ENCODE assay signal across 8 cellular contexts in genomic region chr2:96144481-96145027, GRCh38. TPM values are rescaled to one million over a fixed set of nuclear protein-coding genes. Genes with fewer than 3 reads are reported as not detected.
A peak's percentile ranks its signal among the peaks of the same experiment; 100 is the strongest.
DNase-seq lines count a peak whose midpoint lies in the region; ATAC-seq and TF ChIP-seq lines count a peak whose summit lies in the region.

No MANE protein-coding gene starts in this region.

- H4K20me1 ChIP-seq in DND-41 (ENCODE audit: insufficient read depth, low read length) = peaks cover 11% of the 10 kb centered on the region
- H4K20me1 ChIP-seq in Karpas-422 (ENCODE audit: insufficient read depth, low read depth, low read length) = peaks cover 23% of the 10 kb centered on the region

- H3K36me3 ChIP-seq in DND-41 (ENCODE audit: insufficient read depth, low read length) (peaks cover 12% of the 10 kb centered on the region), Karpas-422 (ENCODE audit: insufficient read depth, low read length) (peaks cover 19% of the 10 kb centered on the region), iPS DF 6.9 (ENCODE audit: control insufficient read depth, insufficient read depth, low read length) (peaks cover 3% of the 10 kb centered on the region; the same call in 1 of the 2 replicates)

- H3K27ac ChIP-seq in DND-41 (ENCODE audit: low read length) (peak overlapping the region; percentile 86), Karpas-422 (ENCODE audit: low read length) (peak overlapping the region; percentile 57), iPS DF 6.9 (ENCODE audit: low read length) (no peak overlapping the region)

- TF ChIP-seq CTCF in DND-41 (IDR thresholded peaks at IDR 0.05; ENCODE audit: borderline replicate concordance, extremely low read depth, low read length, poor library complexity, severe bottlenecking) = no peak

- peaks cover 2% of the 10 kb centered on the region for H3K27me3 Mint-ChIP-seq in activated T-helper 1 cell treated with anti-CD3 and anti-CD28 coated beads, Interleukin-12 subunit alpha, Interleukin-12 subunit beta, Interleukin-2, Interleukin-4 antibody, amounts not matched to agents 30 ng/mL and 10 ng/mL and 1 ng/mL, durations not matched to agents 14 hours and 24 hours and 36 hours (ENCODE audit: insufficient read depth)

- peak overlapping the region; percentile 75 for H3K4me2 ChIP-seq in DND-41 (ENCODE audit: insufficient read depth, low read length)
- peak overlapping the region; percentile 79 for H3K4me2 ChIP-seq in Karpas-422 (ENCODE audit: low read depth, low read length, poor library complexity, severe bottlenecking)

- peaks cover 59% of the 10 kb centered on the region for H3K4me1 ChIP-seq in DND-41 (ENCODE audit: insufficient read depth, low read length)
- peaks cover 60% of the 10 kb centered on the region for H3K4me1 ChIP-seq in Karpas-422 (ENCODE audit: low read length)
- H3K4me1 ChIP-seq in iPS DF 6.9 (ENCODE audit: control insufficient read depth, insufficient read depth, low read length) = peaks cover 11% of the 10 kb centered on the region

- H3K36me3 Mint-ChIP-seq in activated T-helper 1 cell treated with anti-CD3 and anti-CD28 coated beads, Interleukin-12 subunit alpha, Interleukin-12 subunit beta, Interleukin-2, Interleukin-4 antibody, amounts not matched to agents 30 ng/mL and 10 ng/mL and 1 ng/mL, durations not matched to agents 14 hours and 24 hours and 36 hours (ENCODE audit: low read depth) = peaks cover 29% of the 10 kb centered on the region

- H3K79me2 ChIP-seq in DND-41 (ENCODE audit: insufficient read depth, low read length) = peaks cover 14% of the 10 kb centered on the region
- peaks cover 7% of the 10 kb centered on the region for H3K79me2 ChIP-seq in Karpas-422 (ENCODE audit: low read length)

- H3K9me3 Mint-ChIP-seq in activated T-helper 1 cell treated with anti-CD3 and anti-CD28 coated beads, Interleukin-12 subunit alpha, Interleukin-12 subunit beta, Interleukin-2, Interleukin-4 antibody, amounts not matched to agents 30 ng/mL and 10 ng/mL and 1 ng/mL, durations not matched to agents 14 hours and 24 hours and 36 hours = no peaks in the 10 kb centered on the region

- ATAC-seq in DND-41 (ENCODE audit: insufficient read depth, low read depth) = no peak
- no peak for ATAC-seq in GM18861 (IDR thresholded peaks at IDR 0.05; ENCODE audit: unreplicated experiment)

- no peaks in the 10 kb centered on the region for H3K9me2 ChIP-seq in Karpas-422 (replicated peaks; ENCODE audit: insufficient read depth, low read length)

- peak overlapping the region; percentile 97 for H3K4me3 Mint-ChIP-seq in activated T-helper 1 cell treated with anti-CD3 and anti-CD28 coated beads, Interleukin-12 subunit alpha, Interleukin-12 subunit beta, Interleukin-2, Interleukin-4 antibody, amounts not matched to agents 30 ng/mL and 10 ng/mL and 1 ng/mL, durations not matched to agents 14 hours and 24 hours and 36 hours

- no CpG with 5 or more reads among the region's 35 CpGs for WGBS in iPS DF 6.9 (ENCODE audit: insufficient coverage, insufficient read length)

- DNase-seq in DND-41 (peak; percentile 48), Karpas-422 (peak; percentile 73), iPS DF 6.9 (ENCODE audit: low read depth, low spot score) (no peak), amniotic stem cell (lab: John Stamatoyannopoulos, UW) (no peak), NCI-H748 (lab: John Stamatoyannopoulos, UW; ENCODE audit: unreplicated experiment) (no peak)
- peak; percentile 35 for DNase-seq in activated T-helper 1 cell treated with anti-CD3 and anti-CD28 coated beads, Interleukin-12 subunit alpha, Interleukin-12 subunit beta, Interleukin-2, Interleukin-4 antibody, amounts not matched to agents 30 ng/mL and 10 ng/mL and 1 ng/mL, durations not matched to agents 14 hours and 24 hours and 36 hours (ENCODE audit: low spot score)
- peak; percentile 54 for DNase-seq in stimulated activated CD4-positive, alpha-beta T cell treated with anti-CD3 and anti-CD28 coated beads, Interleukin-4, amount 100 ng/mL, for 24 hours

- H3K9me3 ChIP-seq in DND-41 (ENCODE audit: insufficient read depth, low read length, severe bottlenecking) (no peaks in the 10 kb centered on the region), Karpas-422 (ENCODE audit: low read length) (no peaks in the 10 kb centered on the region), iPS DF 6.9 (ENCODE audit: control insufficient read depth, insufficient read depth, low read length) (no peaks in the 10 kb centered on the region)

- H3K27ac Mint-ChIP-seq in activated T-helper 1 cell treated with anti-CD3 and anti-CD28 coated beads, Interleukin-12 subunit alpha, Interleukin-12 subunit beta, Interleukin-2, Interleukin-4 antibody, amounts not matched to agents 30 ng/mL and 10 ng/mL and 1 ng/mL, durations not matched to agents 14 hours and 24 hours and 36 hours = peak overlapping the region; percentile 96

- H3K4me3 ChIP-seq in DND-41 (ENCODE audit: low read depth in 1 of 2, low read length in 2 of 2) = peak overlapping the region; percentile 26 to 66; a peak in 3 of 4 replicates
- peak overlapping the region; percentile 96 for H3K4me3 ChIP-seq in Karpas-422 (ENCODE audit: low read length)
- H3K4me3 ChIP-seq in iPS DF 6.9 (ENCODE audit: low read length) = peak overlapping the region; percentile 55; the same call in 1 of the 2 replicates

- intact Hi-C loops in activated T-helper 1 cell treated with anti-CD3 and anti-CD28 coated beads, Interleukin-12 subunit alpha, Interleukin-12 subunit beta, Interleukin-2, Interleukin-4 antibody, amounts not matched to agents 30 ng/mL and 10 ng/mL and 1 ng/mL, durations not matched to agents 14 hours and 24 hours and 36 hours (cut with micrococcal nuclease) = loop anchor here (1.0 to 10.0 kb wide), 7 partner anchors 19 to 1520 kb away; partner anchors contain the start of genes ACTR1B, ADRA2B, C2orf92 and CIAO1

- peaks cover 55% of the 10 kb centered on the region for H3K4me1 Mint-ChIP-seq in activated T-helper 1 cell treated with anti-CD3 and anti-CD28 coated beads, Interleukin-12 subunit alpha, Interleukin-12 subunit beta, Interleukin-2, Interleukin-4 antibody, amounts not matched to agents 30 ng/mL and 10 ng/mL and 1 ng/mL, durations not matched to agents 14 hours and 24 hours and 36 hours (ENCODE audit: low read depth)

- H3K27me3 ChIP-seq in DND-41 (ENCODE audit: insufficient read depth, low read length, poor library complexity) = no peaks in the 10 kb centered on the region
- no peaks in the 10 kb centered on the region for H3K27me3 ChIP-seq in Karpas-422 (ENCODE audit: low read length)
- no peaks in the 10 kb centered on the region; the same call in 1 of the 2 replicates for H3K27me3 ChIP-seq in iPS DF 6.9 (ENCODE audit: control insufficient read depth, insufficient read depth, low read length)

- H2AFZ ChIP-seq in DND-41 (ENCODE audit: low read depth, low read length) (peak overlapping the region; percentile 90), Karpas-422 (ENCODE audit: low read length) (no peak overlapping the region)

- peak overlapping the region; percentile 82 for H3K9ac ChIP-seq in DND-41 (ENCODE audit: low read depth, low read length)
- H3K9ac ChIP-seq in Karpas-422 (ENCODE audit: low read length) = peak overlapping the region; percentile 96

RNA-seq across cellular contexts. Expression of gene DUSP2, which starts 0.7 kb away (rescaled TPM):
- 25.1 and 45.2 TPM in 2 replicates for total RNA-seq in Karpas-422 (2014; rRNA removed; shearing (Covaris generic); ENCODE audit: low replicate concordance)
- 494 and 500 TPM in 2 replicates for total RNA-seq in activated T-helper 1 cell treated with anti-CD3 and anti-CD28 coated beads, Interleukin-12 subunit alpha, Interleukin-12 subunit beta, Interleukin-2, Interleukin-4 antibody, amounts not matched to agents 30 ng/mL and 10 ng/mL and 1 ng/mL, durations not matched to agents 14 hours and 24 hours and 36 hours

RNA-seq across cellular contexts. Expression of gene ASTL, which starts 6.3 kb away (rescaled TPM):
- total RNA-seq in Karpas-422 (2014; rRNA removed; shearing (Covaris generic); ENCODE audit: low replicate concordance) = not detected in 2 replicates
- total RNA-seq in activated T-helper 1 cell treated with anti-CD3 and anti-CD28 coated beads, Interleukin-12 subunit alpha, Interleukin-12 subunit beta, Interleukin-2, Interleukin-4 antibody, amounts not matched to agents 30 ng/mL and 10 ng/mL and 1 ng/mL, durations not matched to agents 14 hours and 24 hours and 36 hours = 2.0 and 2.9 TPM in 2 replicates

RNA-seq across cellular contexts. Expression of gene ADRA2B, which starts 28.2 kb away (rescaled TPM):
- total RNA-seq in Karpas-422 (2014; rRNA removed; shearing (Covaris generic); ENCODE audit: low replicate concordance) = not detected in 2 replicates
- total RNA-seq in activated T-helper 1 cell treated with anti-CD3 and anti-CD28 coated beads, Interleukin-12 subunit alpha, Interleukin-12 subunit beta, Interleukin-2, Interleukin-4 antibody, amounts not matched to agents 30 ng/mL and 10 ng/mL and 1 ng/mL, durations not matched to agents 14 hours and 24 hours and 36 hours = 0.12 and 0.21 TPM in 2 replicates

Comparison
In these comparisons a context has a peak if more than half of its experiments do, and no peak if none do; other contexts are left out.
1. DNase-seq: peak in DND-41 (single experiment), Karpas-422 (single experiment), activated T-helper 1 cell treated with anti-CD3 and anti-CD28 coated beads, Interleukin-12 subunit alpha, Interleukin-12 subunit beta, Interleukin-2, Interleukin-4 antibody, amounts not matched to agents 30 ng/mL and 10 ng/mL and 1 ng/mL, durations not matched to agents 14 hours and 24 hours and 36 hours (single experiment) and stimulated activated CD4-positive, alpha-beta T cell treated with anti-CD3 and anti-CD28 coated beads, Interleukin-4, amount 100 ng/mL, for 24 hours (single experiment); none in iPS DF 6.9 (single experiment), amniotic stem cell (single experiment) and NCI-H748 (single experiment).
2. H3K4me3 ChIP-seq: peak in every context shown above with its lines; median percentile 96 in Karpas-422; 55 in iPS DF 6.9; 46 in DND-41.
3. RNA of gene DUSP2, which starts 0.7 kb away (total RNA-seq): 494 to 500 TPM in activated T-helper 1 cell treated with anti-CD3 and anti-CD28 coated beads, Interleukin-12 subunit alpha, Interleukin-12 subunit beta, Interleukin-2, Interleukin-4 antibody, amounts not matched to agents 30 ng/mL and 10 ng/mL and 1 ng/mL, durations not matched to agents 14 hours and 24 hours and 36 hours; 25.1 to 45.2 TPM in Karpas-422; every median in the first group is over 10 times any median in the second.